17 cellular contexts compared by ENCODE assay signal in genomic region chr14:57254884-57255283, GRCh38. TPM values are rescaled to one million over a fixed set of nuclear protein-coding genes. Genes with fewer than 3 reads are reported as not detected.
A peak's percentile ranks its signal among the peaks of the same experiment; 100 is the strongest.
DNase-seq lines count a peak whose midpoint lies in the region; ATAC-seq and TF ChIP-seq lines count a peak whose summit lies in the region.
"Had no signal": no experiment of that assay in that cellular context is flagged by ENCODE, and none has a peak within 500 bp of the region (broad histone marks: within the 10 kb centered on the region; RNA-seq: fewer than 3 reads in every experiment).

No MANE protein-coding gene starts in this region.

- peaks cover 0 to 3% (median 2%) of the 10 kb centered on the region in 7 donors for H3K9me3 Mint-ChIP-seq in CD14-positive monocyte

- peak overlapping the region in 5 of 7 donors; percentile 12 to 73 (median 34) for H3K27ac Mint-ChIP-seq in CD14-positive monocyte
- H3K27ac Mint-ChIP-seq: activated CD4-positive, alpha-beta T cell treated with anti-CD3 and anti-CD28 coated beads for 36 hours had no signal

- H3K4me1 Mint-ChIP-seq in CD14-positive monocyte: peaks cover 20% of the 10 kb centered on the region

- intact Hi-C loops in CD14-positive monocyte (cut with micrococcal nuclease): no loop called here

- peaks cover 0 to 2% (median 0%) of the 10 kb centered on the region in 3 donors for H3K27me3 Mint-ChIP-seq in CD14-positive monocyte (ENCODE audit: low read depth in 3 of 3)
- H3K27me3 Mint-ChIP-seq: activated CD4-positive, alpha-beta T cell treated with anti-CD3 and anti-CD28 coated beads for 36 hours had no signal

- H3K4me3 Mint-ChIP-seq in CD14-positive monocyte: no peak overlapping the region
- H3K4me3 Mint-ChIP-seq: activated CD4-positive, alpha-beta T cell treated with anti-CD3 and anti-CD28 coated beads for 36 hours had no signal

- H3K36me3 Mint-ChIP-seq in CD14-positive monocyte: peaks cover 10 to 21% of the 10 kb centered on the region in 2 donors

- TF ChIP-seq CTCF in CD14-positive monocyte (IDR thresholded peaks at IDR 0.05): no peak

- ATAC-seq in GM19324 (IDR thresholded peaks at IDR 0.05; ENCODE audit: low FRiP score, unreplicated experiment) (peak; percentile 59), HG02678 (IDR thresholded peaks at IDR 0.05; ENCODE audit: unreplicated experiment) (peak; percentile 73), HG03469 (IDR thresholded peaks at IDR 0.05; ENCODE audit: unreplicated experiment) (peak; percentile 79), HG03097 (IDR thresholded peaks at IDR 0.05; ENCODE audit: low FRiP score, unreplicated experiment) (no peak)
- ATAC-seq: activated CD4-positive, alpha-beta T cell treated with anti-CD3 and anti-CD28 coated beads for 36 hours; mucosa of descending colon had no signal

- DNase-seq in CD14-positive monocyte (ENCODE audit: low spot score): no peak
- no peak for DNase-seq in NCI-H187 treated with DMSO at 0.1 percent for 48 hours (lab: John Stamatoyannopoulos, UW)
- no peak for DNase-seq in NCI-H526 (lab: John Stamatoyannopoulos, UW)
- no peak for DNase-seq in SKM-1 treated with dmso at 0.1 percent for 144 hours (lab: John Stamatoyannopoulos, UW; ENCODE audit: unreplicated experiment)
- DNase-seq: 8988T; activated CD4-positive, alpha-beta T cell treated with anti-CD3 and anti-CD28 coated beads for 36 hours; activated naive CD4-positive, alpha-beta T cell; C1 segment of cervical spinal cord; DMS53; foreskin fibroblast; mucosa of descending colon; NCI-H1436; T-helper 9 cell had no signal

RNA-seq across cellular contexts. Expression of gene EXOC5, which starts 13.8 kb away (rescaled TPM):
- polyA plus RNA-seq in CD14-positive monocyte: 10 to 100 TPM; 49.9 to 52.5 TPM

RNA-seq across cellular contexts. Expression of gene AP5M1, which starts 13.9 kb away (rescaled TPM):
- 10 to 100 TPM; 20.3 to 26.2 TPM for polyA plus RNA-seq in CD14-positive monocyte
